In the genomic region with DNA sequence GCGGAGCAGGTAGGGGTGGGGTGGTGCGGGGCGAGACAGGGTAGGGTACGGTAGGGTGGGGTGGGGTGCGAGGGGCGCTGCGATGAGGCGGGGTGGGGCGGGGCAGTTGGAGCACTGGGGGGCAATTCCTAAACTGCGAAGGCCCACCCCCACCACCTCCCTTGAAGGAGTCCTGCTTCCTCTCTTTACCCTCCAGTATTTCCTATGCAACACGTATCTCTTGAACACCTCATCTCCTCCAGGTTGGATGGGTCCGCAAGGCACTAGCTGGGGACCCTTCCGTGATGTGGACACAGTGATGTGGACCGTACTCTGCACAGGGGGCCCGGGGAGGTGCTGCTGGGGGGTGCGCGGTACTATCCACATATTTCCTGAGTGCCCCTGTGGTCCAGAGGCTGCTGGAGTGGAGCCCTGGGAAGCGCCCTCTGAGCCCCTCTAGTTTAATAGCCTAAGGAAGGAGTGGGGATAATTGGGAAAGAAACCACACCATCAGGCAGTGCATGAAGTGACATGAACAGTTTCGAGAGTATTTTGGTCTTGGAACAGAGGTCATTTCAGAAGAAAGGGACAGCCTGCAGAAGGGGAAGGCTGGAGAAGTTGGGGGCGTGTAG, we compare ENCODE assay signal across 8 cellular contexts. TPM values are rescaled to one million over a fixed set of nuclear protein-coding genes. Genes with fewer than 3 reads are reported as not detected.
DNase-seq lines count a peak whose midpoint lies in the region; ATAC-seq and TF ChIP-seq lines count a peak whose summit lies in the region.

No MANE protein-coding gene starts in this region.

- no peaks in the 10 kb centered on the region for H3K36me3 ChIP-seq in PC-9 (ENCODE audit: low read depth)
- no peaks in the 10 kb centered on the region for H3K36me3 ChIP-seq in esophagus muscularis mucosa
- no peaks in the 10 kb centered on the region for H3K36me3 ChIP-seq in parathyroid adenoma (ENCODE audit: control insufficient read depth, insufficient read depth, low read length)

- H3K4me1 ChIP-seq in PC-9 (replicated peaks; ENCODE audit: insufficient read depth) (peaks cover 14% of the 10 kb centered on the region), esophagus muscularis mucosa (peaks cover 7 to 34% (median 31%) of the 10 kb centered on the region in 4 donors), parathyroid adenoma (peaks cover 2% of the 10 kb centered on the region)

- H3K27ac ChIP-seq in PC-9 (no peak overlapping the region), esophagus muscularis mucosa (replicated peaks in 1 of 4) (peak overlapping the region; percentile 63 to 81 (median 69)), parathyroid adenoma (no peak overlapping the region)

- no TSS peak for BruUV-seq in PC-9 (replicated peaks; lab: Mats Ljungman, UMichigan)

- intact Hi-C loops in PC-9 (cut with micrococcal nuclease; ENCODE audit: unreplicated experiment) = loop anchor here (5.0 kb wide), 1 partner anchor 593 kb away; no protein-coding TSS in a partner anchor
- intact Hi-C loops in esophagus muscularis mucosa (cut with DNase I) = no loop called here

- H3K9me3 ChIP-seq in PC-9 (ENCODE audit: insufficient read depth, low read depth) = no peaks in the 10 kb centered on the region
- H3K9me3 ChIP-seq in esophagus muscularis mucosa = no peaks in the 10 kb centered on the region
- H3K9me3 ChIP-seq in parathyroid adenoma (ENCODE audit: control insufficient read depth, low read length) = no peaks in the 10 kb centered on the region

- ATAC-seq in HG03342 (IDR thresholded peaks at IDR 0.05; ENCODE audit: unreplicated experiment) (no peak), HG02588 (IDR thresholded peaks at IDR 0.05; ENCODE audit: unreplicated experiment) (no peak), HG02852 (IDR thresholded peaks at IDR 0.05; ENCODE audit: unreplicated experiment) (no peak)

- H2AFZ ChIP-seq in PC-9 (no peak overlapping the region; the same call in 1 of the 2 replicates), parathyroid adenoma (peak overlapping the region; percentile 62)

- CTCF ChIA-PET in PC-9 (lab: Charles Lee) = no interaction called here

- TF ChIP-seq EP300 in esophagus muscularis mucosa (IDR thresholded peaks at IDR 0.05) = no peak

- DNase-seq in ELF-1 (ENCODE audit: low read depth, low spot score) (peak; percentile 39), PC-9 (no peak), esophagus muscularis mucosa (ENCODE audit: extremely low spot score) (no peak), D341Med (ENCODE audit: low spot score) (no peak)

- peaks cover 4% of the 10 kb centered on the region; the same call in 1 of the 2 replicates for H3F3A ChIP-seq in PC-9 (ENCODE audit: insufficient read depth, low read depth)

- POLR2A ChIA-PET in PC-9 (lab: Charles Lee; ENCODE audit: unreplicated experiment) = no interaction called here

- no peaks in the 10 kb centered on the region for H4K20me1 ChIP-seq in PC-9 (ENCODE audit: insufficient read depth)

- peak overlapping the region; percentile 51 for H3K4me2 ChIP-seq in PC-9
- H3K4me2 ChIP-seq in parathyroid adenoma (ENCODE audit: low read length) = no peak overlapping the region

- H3K4me3 ChIP-seq in PC-9 (peak overlapping the region; percentile 31; the same call in 1 of the 2 replicates), esophagus muscularis mucosa (peak overlapping the region; percentile 66 to 88 (median 76)), parathyroid adenoma (ENCODE audit: low read depth, low read length) (no peak overlapping the region)

- TF ChIP-seq CTCF in PC-9 (conservative IDR thresholded peaks at IDR 0.05) = no peak; the same call in 1 of the 2 replicates
- TF ChIP-seq CTCF in esophagus muscularis mucosa (IDR thresholded peaks at IDR 0.05) = no peak
- TF ChIP-seq CTCF in parathyroid adenoma (IDR thresholded peaks at IDR 0.05) = no peak

- H3K9ac ChIP-seq in parathyroid adenoma = no peak overlapping the region

- H3K9me2 ChIP-seq in PC-9 (ENCODE audit: insufficient read depth) = no peaks in the 10 kb centered on the region

- 62% methylated on average over 8 of the region's 20 CpGs for WGBS in esophagus muscularis mucosa

- H3K27me3 ChIP-seq in PC-9 (ENCODE audit: insufficient read depth, low read depth) = no peaks in the 10 kb centered on the region
- no peaks in the 10 kb centered on the region for H3K27me3 ChIP-seq in esophagus muscularis mucosa
- H3K27me3 ChIP-seq in parathyroid adenoma (ENCODE audit: control insufficient read depth, insufficient read depth, low read length) = no peaks in the 10 kb centered on the region

- H3K79me2 ChIP-seq in PC-9 (ENCODE audit: low read depth) = 0 out of 2 replicates have a peak, but pooled peaks cover 6% of the 10 kb centered on the region
- no peaks in the 10 kb centered on the region for H3K79me2 ChIP-seq in parathyroid adenoma

- TF ChIP-seq POLR2A in esophagus muscularis mucosa (IDR thresholded peaks at IDR 0.05; ENCODE audit: low read depth) = no peak

RNA-seq across cellular contexts. Expression of a gene that starts 1.1 kb away (rescaled TPM):
- total RNA-seq in PC-9 (2021) (0.35 and 0.37 TPM in 2 replicates), esophagus muscularis mucosa (1 to 10 TPM; 4.2 to 9.9 (median 6.7) TPM)

Comparison
In these comparisons a context has a peak if more than half of its experiments do, and no peak if none do; other contexts are left out.
1. H3K27ac ChIP-seq: peak in esophagus muscularis mucosa (4 of 4); none in PC-9 (single experiment) and parathyroid adenoma (single experiment).